22 cellular contexts compared by ENCODE assay signal in genomic region chr15:29132786-29133185, GRCh38.
DNase-seq lines count a peak whose midpoint lies in the region; ATAC-seq and TF ChIP-seq lines count a peak whose summit lies in the region.
"Had no signal": no experiment of that assay in that cellular context is flagged by ENCODE, and none has a peak within 500 bp of the region (broad histone marks: within the 10 kb centered on the region; RNA-seq: fewer than 3 reads in every experiment).

No MANE protein-coding gene starts in this region.

- intact Hi-C loops in posterior vena cava (cut with DNase I) = no loop called here

- no peak overlapping the region for H3K4me3 Mint-ChIP-seq in chondrocyte (ENCODE audit: unreplicated experiment)
- H3K4me3 Mint-ChIP-seq: CD4-positive, alpha-beta T cell had no signal

- no peak for ATAC-seq in HG03354 (IDR thresholded peaks at IDR 0.05; ENCODE audit: poor library complexity, severe bottlenecking, unreplicated experiment)
- ATAC-seq in GM21619 (IDR thresholded peaks at IDR 0.05; ENCODE audit: unreplicated experiment) = no peak

- DNase-seq in activated effector memory CD4-positive, alpha-beta T cell treated with anti-CD3 and anti-CD28 coated beads, Interleukin-2, amount 50 U/mL, for 16 hours = peak; percentile 54
- no peak for DNase-seq in activated effector memory CD4-positive, alpha-beta T cell treated with Interleukin-2 at 50 U/mL for 16 hours
- DNase-seq in chondrocyte (ENCODE audit: low spot score) (peak; percentile 88), left kidney (ENCODE audit: low read depth, low spot score) (peak; percentile 67), posterior vena cava (ENCODE audit: low spot score) (peak; percentile 80), AG08396 (ENCODE audit: low spot score) (no peak)
- DNase-seq: 8988T, BE2C, Caco-2, DMS153, GDM1, HCEC 1CT, IMR-90, NCI-H1048, NCI-H1436 treated with DMSO at 0.1 percent for 48 hours, NCI-H2029, NCI-H2171, NCI-H526, PC-9 had no signal

- no peak for TF ChIP-seq CTCF in chondrocyte (IDR thresholded peaks at IDR 0.05)

- no peak overlapping the region for H3K27ac Mint-ChIP-seq in chondrocyte (ENCODE audit: unreplicated experiment)
- H3K27ac Mint-ChIP-seq: CD4-positive, alpha-beta T cell had no signal

- no peaks in the 10 kb centered on the region for H3K4me1 Mint-ChIP-seq in chondrocyte (ENCODE audit: low read depth)

- H3K27me3 Mint-ChIP-seq in chondrocyte (ENCODE audit: low read depth) = peaks cover 8% of the 10 kb centered on the region

- no peaks in the 10 kb centered on the region for H3K9me3 Mint-ChIP-seq in chondrocyte (ENCODE audit: low read depth)
- H3K9me3 Mint-ChIP-seq: CD4-positive, alpha-beta T cell had no signal

- H3K36me3 Mint-ChIP-seq in chondrocyte (ENCODE audit: low read depth) = peaks cover 2% of the 10 kb centered on the region

Comparison
In these comparisons a context has a peak if more than half of its experiments do, and no peak if none do; other contexts are left out.
1. DNase-seq: peak in activated effector memory CD4-positive, alpha-beta T cell treated with anti-CD3 and anti-CD28 coated beads, Interleukin-2, amount 50 U/mL, for 16 hours (single experiment), chondrocyte (single experiment), left kidney (single experiment) and posterior vena cava (single experiment); none in activated effector memory CD4-positive, alpha-beta T cell treated with Interleukin-2 at 50 U/mL for 16 hours (single experiment) and AG08396 (single experiment).